ENCODE assay signal across 8 cellular contexts in genomic region chr17:64984776-64985521, GRCh38.
DNase-seq lines count a peak whose midpoint lies in the region; ATAC-seq, FAIRE-seq and TF ChIP-seq lines count a peak whose summit lies in the region.

No MANE protein-coding gene starts in this region.

- no peak for FAIRE-seq in frontal cortex (lab: Jason Lieb, UNC)

- no peak for TF ChIP-seq POLR2A in gastrocnemius medialis (IDR thresholded peaks at IDR 0.05)

- intact Hi-C loops in activated CD4-positive, alpha-beta T cell treated with anti-CD3 and anti-CD28 coated beads for 36 hours (cut with DNase I, micrococcal nuclease), result loop anchor here (1.0 to 2.0 kb wide), 6 partner anchors 10 to 115 kb away; partner anchors contain the start of gene GNA13 (in 2 of the 2)
- intact Hi-C loops in gastrocnemius medialis (cut with DNase I; ENCODE audit: low total_unique reads), result no loop called here

- no peaks in the 10 kb centered on the region for H3K9me3 ChIP-seq in effector memory CD4-positive, alpha-beta T cell (ENCODE audit: control insufficient read depth, low read length)
- no peaks in the 10 kb centered on the region for H3K9me3 ChIP-seq in gastrocnemius medialis

- TF ChIP-seq CTCF in gastrocnemius medialis (IDR thresholded peaks at IDR 0.05 in 4 of 5, conservative IDR thresholded peaks at IDR 0.05 in 1 of 5) (no peak), brain microvascular endothelial cell (IDR thresholded peaks at IDR 0.05; ENCODE audit: low read depth, low read length, missing control alignments) (no peak)

- in situ Hi-C loops in KBM-7 (cut with MboI; ENCODE audit: low pct_unique_long_range_greater_than_20kb, low sequenced_read_pairs) (no loop called here), gastrocnemius medialis (cut with MboI; ENCODE audit: low sequenced_read_pairs in 4 of 4) (loop anchor here in 2 of 4 donors (5.0 to 25.0 kb wide), 2 partner anchors 67 to 577 kb away; partner anchors contain the start of gene AXIN2 (in 2 of the 2)), brain microvascular endothelial cell (cut with HindIII; ENCODE audit: low pct_ligation_motif_present, low sequenced_read_pairs) (no loop called here)

- H3K4me3 Mint-ChIP-seq in activated CD4-positive, alpha-beta T cell treated with anti-CD3 and anti-CD28 coated beads for 36 hours, result peak overlapping the region; percentile 72

- H3K27me3 ChIP-seq in effector memory CD4-positive, alpha-beta T cell (replicated peaks; ENCODE audit: control insufficient read depth, insufficient read depth, low read length, poor library complexity, severe bottlenecking), result no peaks in the 10 kb centered on the region
- no peaks in the 10 kb centered on the region for H3K27me3 ChIP-seq in gastrocnemius medialis
- H3K27me3 ChIP-seq in brain microvascular endothelial cell (replicated peaks), result no peaks in the 10 kb centered on the region

- H3K36me3 Mint-ChIP-seq in activated CD4-positive, alpha-beta T cell treated with anti-CD3 and anti-CD28 coated beads for 36 hours (ENCODE audit: low read depth), result peaks cover 5% of the 10 kb centered on the region

- no peaks in the 10 kb centered on the region for H3K36me3 ChIP-seq in effector memory CD4-positive, alpha-beta T cell (ENCODE audit: control insufficient read depth, insufficient read depth, low read length)
- H3K36me3 ChIP-seq in gastrocnemius medialis (no peaks in the 10 kb centered on the region), brain microvascular endothelial cell (replicated peaks) (no peaks in the 10 kb centered on the region)

- H3K27ac ChIP-seq in effector memory CD4-positive, alpha-beta T cell (ENCODE audit: insufficient read depth, low read length, poor library complexity, severe bottlenecking), result peak overlapping the region; percentile 98
- H3K27ac ChIP-seq in gastrocnemius medialis (peak overlapping the region; percentile 86 to 98 (median 92)), brain microvascular endothelial cell (no peak overlapping the region)

- POLR2A ChIA-PET in activated CD4-positive, alpha-beta T cell treated with anti-CD3 and anti-CD28 coated beads for 36 hours (lab: Charles Lee), result interaction anchor here (0.6 to 2.5 kb wide), 8 partner anchors 10 to 244 kb away, joined by 3 to 24 read pairs (median 4); partner anchors contain the start of gene GNA13

- H3K4me1 Mint-ChIP-seq in activated CD4-positive, alpha-beta T cell treated with anti-CD3 and anti-CD28 coated beads for 36 hours, result peaks cover 49% of the 10 kb centered on the region

- ATAC-seq in activated CD4-positive, alpha-beta T cell treated with anti-CD3 and anti-CD28 coated beads for 36 hours, result peak; percentile 44
- ATAC-seq in gastrocnemius medialis, result no peak
- no peak for ATAC-seq in GM21360 (IDR thresholded peaks at IDR 0.05; ENCODE audit: unreplicated experiment)

- CTCF ChIA-PET in activated CD4-positive, alpha-beta T cell treated with anti-CD3 and anti-CD28 coated beads for 36 hours (lab: Charles Lee), result interaction anchor here (1.0 to 2.5 kb wide), 7 partner anchors 10 to 115 kb away, joined by 3 to 10 read pairs (median 5); no protein-coding TSS in a partner anchor

- peak; percentile 44 for DNase-seq in KBM-7
- DNase-seq in activated CD4-positive, alpha-beta T cell treated with anti-CD3 and anti-CD28 coated beads for 36 hours, result peak; percentile 65
- peak; percentile 55 to 59 (median 56) for DNase-seq in effector memory CD4-positive, alpha-beta T cell
- DNase-seq in gastrocnemius medialis, result no peak
- no peak for DNase-seq in frontal cortex (ENCODE audit: low spot score in 2 of 2)
- no peak for DNase-seq in inferior parietal cortex (ENCODE audit: extremely low spot score)
- no peak for DNase-seq in brain microvascular endothelial cell

- peak overlapping the region; percentile 22 for H3K4me3 ChIP-seq in effector memory CD4-positive, alpha-beta T cell (ENCODE audit: insufficient read depth, low read depth, low read length, poor library complexity, severe bottlenecking)
- H3K4me3 ChIP-seq in gastrocnemius medialis (no peak overlapping the region), brain microvascular endothelial cell (ENCODE audit: low read depth, low read length) (no peak overlapping the region)

- peaks cover 32% of the 10 kb centered on the region for H3K4me1 ChIP-seq in effector memory CD4-positive, alpha-beta T cell (ENCODE audit: control insufficient read depth, insufficient read depth, low read length, poor library complexity, severe bottlenecking)
- peaks cover 22 to 25% of the 10 kb centered on the region in 2 donors for H3K4me1 ChIP-seq in gastrocnemius medialis

- H3K9me3 Mint-ChIP-seq in activated CD4-positive, alpha-beta T cell treated with anti-CD3 and anti-CD28 coated beads for 36 hours (ENCODE audit: low read depth), result no peaks in the 10 kb centered on the region

- H3K27ac Mint-ChIP-seq in activated CD4-positive, alpha-beta T cell treated with anti-CD3 and anti-CD28 coated beads for 36 hours, result peak overlapping the region; percentile 99

- H3K27me3 Mint-ChIP-seq in activated CD4-positive, alpha-beta T cell treated with anti-CD3 and anti-CD28 coated beads for 36 hours, result no peaks in the 10 kb centered on the region

Comparison
In these comparisons a context has a peak if more than half of its experiments do, and no peak if none do; other contexts are left out.
1. DNase-seq: peak in KBM-7 (single experiment), activated CD4-positive, alpha-beta T cell treated with anti-CD3 and anti-CD28 coated beads for 36 hours (single experiment) and effector memory CD4-positive, alpha-beta T cell (3 of 3); none in gastrocnemius medialis (0 of 2), frontal cortex (0 of 2), inferior parietal cortex (single experiment) and brain microvascular endothelial cell (single experiment).